ENCODE assay signal across 10 cellular contexts in the genomic region with DNA sequence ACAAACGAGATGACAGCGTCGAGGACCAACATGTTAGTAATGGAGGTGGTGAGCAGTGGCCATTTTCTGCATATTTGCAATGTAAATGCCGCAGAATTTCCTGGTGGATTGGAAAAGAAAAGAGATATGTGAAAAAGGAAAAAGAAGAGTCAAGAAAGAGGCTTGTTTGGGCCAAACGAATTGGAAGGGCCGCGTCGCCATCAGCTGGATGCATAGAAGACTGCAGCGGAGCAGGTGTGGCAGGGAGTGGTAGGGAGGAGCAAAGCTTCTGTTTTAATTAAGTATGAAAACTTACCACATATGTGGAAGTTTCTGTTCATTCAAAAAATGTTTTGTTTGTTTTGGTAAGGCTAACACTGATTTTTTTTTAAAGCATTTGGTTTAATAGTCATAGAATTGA.
DNase-seq lines count a peak whose midpoint lies in the region; ATAC-seq and TF ChIP-seq lines count a peak whose summit lies in the region.
"Had no signal": no experiment of that assay in that cellular context is flagged by ENCODE, and none has a peak within 500 bp of the region (broad histone marks: within the 10 kb centered on the region; RNA-seq: fewer than 3 reads in every experiment).

No MANE protein-coding gene starts in this region.

- no peak overlapping the region for H3K27ac Mint-ChIP-seq in chondrocyte (ENCODE audit: unreplicated experiment)
- H3K27ac Mint-ChIP-seq in effector memory CD8-positive, alpha-beta T cell: no peak overlapping the region
- H3K27ac Mint-ChIP-seq: CD4-positive, alpha-beta T cell had no signal

- no peaks in the 10 kb centered on the region for H3K36me3 Mint-ChIP-seq in chondrocyte (ENCODE audit: low read depth)
- no peaks in the 10 kb centered on the region for H3K36me3 Mint-ChIP-seq in effector memory CD8-positive, alpha-beta T cell (ENCODE audit: insufficient read depth)

- H3K4me1 Mint-ChIP-seq in chondrocyte (ENCODE audit: low read depth): peaks cover under 1% of the 10 kb centered on the region
- H3K4me1 Mint-ChIP-seq in effector memory CD8-positive, alpha-beta T cell (ENCODE audit: low read depth in 2 of 2): no peaks in the 10 kb centered on the region

- H3K4me3 ChIP-seq in psoas muscle: no peak overlapping the region

- 59 to 61% (median 60%) methylated on average over 9 of the region's 9 CpGs for WGBS in psoas muscle, 3 donors

- H3K27ac ChIP-seq in psoas muscle: no peak overlapping the region

- no peaks in the 10 kb centered on the region for H3K27me3 ChIP-seq in psoas muscle (ENCODE audit: insufficient read depth in 3 of 3, low read length in 2 of 3)

- no peaks in the 10 kb centered on the region for H3K27me3 Mint-ChIP-seq in chondrocyte (ENCODE audit: low read depth)
- no peaks in the 10 kb centered on the region for H3K27me3 Mint-ChIP-seq in effector memory CD8-positive, alpha-beta T cell
- H3K27me3 Mint-ChIP-seq: CD4-positive, alpha-beta T cell had no signal

- no peaks in the 10 kb centered on the region for H3K4me1 ChIP-seq in psoas muscle

- H3K9me3 Mint-ChIP-seq in chondrocyte (ENCODE audit: low read depth): peaks cover under 1% of the 10 kb centered on the region
- H3K9me3 Mint-ChIP-seq in effector memory CD8-positive, alpha-beta T cell: peaks cover 9 to 10% of the 10 kb centered on the region in 2 donors

- in situ Hi-C loops in G401 (cut with HindIII; ENCODE audit: low sequenced_read_pairs): no loop called here

- no peak overlapping the region for H3K4me3 Mint-ChIP-seq in chondrocyte (ENCODE audit: unreplicated experiment)
- H3K4me3 Mint-ChIP-seq in effector memory CD8-positive, alpha-beta T cell: no peak overlapping the region
- H3K4me3 Mint-ChIP-seq: CD4-positive, alpha-beta T cell had no signal

- TF ChIP-seq CTCF in chondrocyte (IDR thresholded peaks at IDR 0.05) (peak; percentile 81), psoas muscle (IDR thresholded peaks at IDR 0.05) (peak; percentile 4)

- no peak for ATAC-seq in psoas muscle
- ATAC-seq in effector memory CD8-positive, alpha-beta T cell (replicated peaks): no peak

- DNase-seq in SIG-M5 treated with dmso at 0.1 percent for 504 hours (lab: John Stamatoyannopoulos, UW; ENCODE audit: unreplicated experiment): peak; percentile 4
- no peak for DNase-seq in SIG-M5 (lab: John Stamatoyannopoulos, UW)
- DNase-seq in NCI-H460 (ENCODE audit: extremely low read depth, low read depth): peak; percentile 14
- DNase-seq in chondrocyte (ENCODE audit: low spot score): no peak
- peak in 1 of 2 donors; percentile 35 for DNase-seq in psoas muscle
- DNase-seq in cerebellar nuclear complex (lab: John Stamatoyannopoulos, UW): no peak
- DNase-seq in G401 (ENCODE audit: low spot score): no peak
- no peak for DNase-seq in effector memory CD8-positive, alpha-beta T cell
- DNase-seq: activated naive CD4-positive, alpha-beta T cell treated with anti-CD3 and anti-CD28 coated beads, Interleukin-2, amount 50 U/mL, for 16 hours; CD4-positive, alpha-beta T cell had no signal

- no peaks in the 10 kb centered on the region for H3K9me3 ChIP-seq in psoas muscle

- H3K36me3 ChIP-seq in psoas muscle (ENCODE audit: insufficient read depth in 1 of 2, low read depth in 1 of 2): no peaks in the 10 kb centered on the region

- intact Hi-C loops in psoas muscle (cut with DNase I): no loop called here

Comparison
In these comparisons a context has a peak if more than half of its experiments do, and no peak if none do; other contexts are left out.
1. DNase-seq: peak in SIG-M5 treated with dmso at 0.1 percent for 504 hours (single experiment) and NCI-H460 (single experiment); none in SIG-M5 (single experiment), chondrocyte (single experiment), cerebellar nuclear complex (0 of 2), G401 (single experiment) and effector memory CD8-positive, alpha-beta T cell (0 of 3).